In genomic region chr9:72509635-72510034, GRCh38 we compare ENCODE assay signal across 9 cellular contexts. TPM values are rescaled to one million over a fixed set of nuclear protein-coding genes. Genes with fewer than 3 reads are reported as not detected.
DNase-seq lines count a peak whose midpoint lies in the region; ATAC-seq and TF ChIP-seq lines count a peak whose summit lies in the region.
"Had no signal": no experiment of that assay in that cellular context is flagged by ENCODE, and none has a peak within 500 bp of the region (broad histone marks: within the 10 kb centered on the region; RNA-seq: fewer than 3 reads in every experiment).

No MANE protein-coding gene starts in this region.

- H3K4me1 Mint-ChIP-seq in glutamatergic neuron (ENCODE audit: low read depth, unreplicated experiment), result no peaks in the 10 kb centered on the region

- no peaks in the 10 kb centered on the region for H3K27me3 Mint-ChIP-seq in glutamatergic neuron (ENCODE audit: unreplicated experiment)

- DNase-seq in GM10266 (ENCODE audit: extremely low spot score), result peak; percentile 53
- DNase-seq in fibroblast of mammary gland (ENCODE audit: low read depth), result peak; percentile 37
- DNase-seq in occipital lobe (lab: John Stamatoyannopoulos, UW), result no peak
- no peak for DNase-seq in glutamatergic neuron
- no peak for DNase-seq in DMS53 (lab: John Stamatoyannopoulos, UW)
- DNase-seq in psoas muscle, result no peak
- DNase-seq: right lobe of liver had no signal

- WGBS in psoas muscle, 3 donors, result 79 to 83% (median 79%) methylated on average over 1 of the region's 1 CpG

- H3K4me3 Mint-ChIP-seq in glutamatergic neuron (ENCODE audit: unreplicated experiment), result no peak overlapping the region

- H3K9me3 ChIP-seq in psoas muscle, result no peaks in the 10 kb centered on the region
- H3K9me3 ChIP-seq: right lobe of liver had no signal

- no peak overlapping the region for H3K27ac ChIP-seq in psoas muscle
- H3K27ac ChIP-seq: right lobe of liver had no signal

- ATAC-seq in GM21526 (IDR thresholded peaks at IDR 0.05; ENCODE audit: low FRiP score, unreplicated experiment) (peak; percentile 95), HG03575 (IDR thresholded peaks at IDR 0.05; ENCODE audit: extremely low read depth, insufficient number of reproducible peaks, low FRiP score, unreplicated experiment) (peak; percentile 71), psoas muscle (no peak)

- no peaks in the 10 kb centered on the region for H3K4me1 ChIP-seq in psoas muscle
- H3K4me1 ChIP-seq: right lobe of liver had no signal

- no peaks in the 10 kb centered on the region for H3K36me3 ChIP-seq in psoas muscle (ENCODE audit: insufficient read depth in 1 of 2, low read depth in 1 of 2)
- H3K36me3 ChIP-seq: right lobe of liver had no signal

- no peaks in the 10 kb centered on the region for H3K27me3 ChIP-seq in psoas muscle (ENCODE audit: insufficient read depth in 3 of 3, low read length in 2 of 3)
- H3K27me3 ChIP-seq: right lobe of liver had no signal

- no peak overlapping the region for H3K27ac Mint-ChIP-seq in glutamatergic neuron (ENCODE audit: unreplicated experiment)

- no peaks in the 10 kb centered on the region for H3K36me3 Mint-ChIP-seq in glutamatergic neuron (ENCODE audit: unreplicated experiment)

- intact Hi-C loops in psoas muscle (cut with DNase I), result no loop called here

- no peaks in the 10 kb centered on the region for H3K9me3 Mint-ChIP-seq in glutamatergic neuron (ENCODE audit: unreplicated experiment)

- no peak overlapping the region for H3K4me3 ChIP-seq in fibroblast of mammary gland (ENCODE audit: control insufficient read depth, low read depth, low read length)
- no peak overlapping the region for H3K4me3 ChIP-seq in psoas muscle
- H3K4me3 ChIP-seq: right lobe of liver had no signal

- TF ChIP-seq CTCF in GM10266 (IDR thresholded peaks at IDR 0.05; ENCODE audit: control insufficient read depth, insufficient read depth, low read depth, missing control alignments), result no peak
- TF ChIP-seq CTCF in fibroblast of mammary gland (conservative IDR thresholded peaks at IDR 0.05; ENCODE audit: control insufficient read depth, insufficient read depth, low read depth, low read length), result no peak
- no peak for TF ChIP-seq CTCF in glutamatergic neuron (IDR thresholded peaks at IDR 0.05; ENCODE audit: partially characterized antibody, unreplicated experiment)
- no peak for TF ChIP-seq CTCF in psoas muscle (IDR thresholded peaks at IDR 0.05)

RNA-seq across cellular contexts. Expression of gene TMC1, which starts 11.8 kb away (rescaled TPM):
- total RNA-seq in occipital lobe (0.78 TPM), glutamatergic neuron (ENCODE audit: unreplicated experiment) (not detected), psoas muscle (1 to 10 TPM in 1 of 4 donors, under 1 TPM in 1, not detected in 2; 0.34 to 2.6 TPM)
- polyA plus RNA-seq in psoas muscle, result under 1 TPM in 2 of 3 donors, not detected in 1; 0.05 to 0.08 TPM

Comparison
In these comparisons a context has a peak if more than half of its experiments do, and no peak if none do; other contexts are left out.
1. DNase-seq: peak in GM10266 (single experiment) and fibroblast of mammary gland (single experiment); none in occipital lobe (single experiment), glutamatergic neuron (single experiment), DMS53 (single experiment) and psoas muscle (0 of 2).
2. ATAC-seq: peak in GM21526 (single experiment) and HG03575 (single experiment); none in psoas muscle (0 of 4).